In genomic region chr15:90293040-90293810, GRCh38 we compare ENCODE assay signal across 1 cellular context.
TF ChIP-seq lines count a peak whose summit lies in the region.

No MANE protein-coding gene starts in this region.

TF ChIP-seq in GM23338, 12 proteins besides CTCF, POLR2A, EP300 and RAD21:
- peak; percentile 59; the same call in 1 of the 2 replicates for TF ChIP-seq ZNF462 (CRISPR knock-in tag; IDR thresholded peaks at IDR 0.05)
- TF ChIP-seq CREB1 (CRISPR knock-in tag; IDR thresholded peaks at IDR 0.05; ENCODE audit: low read depth) = peak; percentile 71
- peak; percentile 43; the same call in 1 of the 2 replicates for TF ChIP-seq POLR2AphosphoS5 (IDR thresholded peaks at IDR 0.05; ENCODE audit: low read depth)
- 0 out of 2 replicates have a peak, but pooled peaks have one; percentile 26 for TF ChIP-seq ZNF114 (CRISPR knock-in tag; IDR thresholded peaks at IDR 0.05)
